In the genomic region with DNA sequence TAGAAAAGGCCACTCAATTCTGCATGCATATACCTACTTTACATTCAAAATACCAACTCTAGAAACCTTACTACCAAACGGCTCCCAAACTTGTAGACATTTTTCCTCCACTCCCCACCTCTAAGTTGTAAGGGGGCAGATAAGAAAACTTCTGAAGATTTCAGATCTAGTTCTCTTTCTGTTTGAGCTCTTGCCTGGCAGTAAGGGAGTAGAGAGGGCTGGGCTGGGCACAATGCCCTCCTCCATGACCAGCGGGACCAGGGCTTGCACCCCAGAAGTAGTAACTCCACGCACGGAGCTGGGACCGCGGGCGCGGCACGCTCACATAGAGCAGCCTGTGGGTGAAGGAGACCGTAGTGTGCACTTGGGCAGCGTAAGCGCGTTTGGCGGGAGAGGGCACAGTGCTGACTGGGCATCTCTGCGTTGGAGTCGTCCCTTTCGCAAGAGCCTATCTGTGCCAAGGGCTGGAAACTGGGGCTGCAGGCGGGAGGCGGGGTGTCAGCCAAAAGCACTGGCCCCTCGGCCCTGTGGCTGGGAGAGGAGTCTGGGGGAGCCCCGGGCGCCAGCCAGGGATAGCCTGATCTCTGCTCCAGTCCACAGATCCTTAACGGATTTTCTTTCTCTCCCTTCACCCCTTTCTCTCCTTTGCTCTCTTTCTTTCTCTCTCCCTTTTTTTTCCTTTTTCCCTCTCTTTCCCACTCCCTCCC, we compare ENCODE assay signal across 11 cellular contexts. TPM values are rescaled to one million over a fixed set of nuclear protein-coding genes. Genes with fewer than 3 reads are reported as not detected.
DNase-seq lines count a peak whose midpoint lies in the region; ATAC-seq, FAIRE-seq and TF ChIP-seq lines count a peak whose summit lies in the region.
"Had no signal": no experiment of that assay in that cellular context is flagged by ENCODE, and none has a peak within 500 bp of the region (broad histone marks: within the 10 kb centered on the region; RNA-seq: fewer than 3 reads in every experiment).

No MANE protein-coding gene starts in this region.

- H3K36me3 ChIP-seq in HUES64 (ENCODE audit: insufficient read depth, low read length): peaks cover 2% of the 10 kb centered on the region; the same call in 1 of the 2 replicates
- H3K36me3 ChIP-seq in kidney (ENCODE audit: control insufficient read depth in 1 of 2, insufficient read depth in 2 of 2, low read length in 2 of 2): no peaks in the 10 kb centered on the region

- H3K9me3 ChIP-seq in HUES64 (ENCODE audit: insufficient read depth, low read depth, low read length): peaks cover 14% of the 10 kb centered on the region
- peaks cover 0 to 5% of the 10 kb centered on the region in 2 donors for H3K9me3 ChIP-seq in kidney (ENCODE audit: control insufficient read depth in 1 of 2, low read length in 2 of 2)

- H3K36me3 Mint-ChIP-seq in chondrocyte (ENCODE audit: low read depth): no peaks in the 10 kb centered on the region

- WGBS in HUES64: under 1% methylated on average over 22 of the region's 23 CpGs

- H3K4me3 ChIP-seq in HUES64 (ENCODE audit: low read length) (peak overlapping the region; percentile 90), kidney (ENCODE audit: low read length in 2 of 2) (no peak overlapping the region)

- intact Hi-C loops in kidney (cut with DNase I): no loop called here

- H3K27ac ChIP-seq in HUES64 (ENCODE audit: low read depth, low read length): peak overlapping the region; percentile 61
- no peak overlapping the region for H3K27ac ChIP-seq in kidney (ENCODE audit: low read depth in 2 of 2, low read length in 2 of 2)

- no peak overlapping the region for H3K27ac Mint-ChIP-seq in chondrocyte (ENCODE audit: unreplicated experiment)

- peaks cover 31% of the 10 kb centered on the region for H3K27me3 ChIP-seq in HUES64 (ENCODE audit: insufficient read depth, low read length)

- H3K9ac ChIP-seq in HUES64 (ENCODE audit: low read depth, low read length) (peak overlapping the region; percentile 65), kidney (ENCODE audit: low read length in 2 of 2) (no peak overlapping the region)

- H3K4me3 Mint-ChIP-seq in chondrocyte (ENCODE audit: unreplicated experiment): no peak overlapping the region

- peaks cover 11% of the 10 kb centered on the region for H3K9me3 Mint-ChIP-seq in chondrocyte (ENCODE audit: low read depth)

- peaks cover 52% of the 10 kb centered on the region for H3K27me3 Mint-ChIP-seq in chondrocyte (ENCODE audit: low read depth)

- TF ChIP-seq CTCF in kidney (IDR thresholded peaks at IDR 0.05; ENCODE audit: borderline replicate concordance, extremely low read depth, insufficient read depth): no peak
- TF ChIP-seq CTCF in chondrocyte (IDR thresholded peaks at IDR 0.05): no peak
- TF ChIP-seq CTCF in GM20000 (IDR thresholded peaks at IDR 0.05; ENCODE audit: extremely low read depth, missing control alignments): no peak

- DNase-seq in AG20443 (ENCODE audit: low spot score) (peak; percentile 15), SK-N-DZ (ENCODE audit: low spot score) (peak; percentile 66), kidney (peak; percentile 63), chondrocyte (ENCODE audit: low spot score) (no peak), GM20000 (ENCODE audit: low spot score) (no peak)
- DNase-seq in stimulated activated CD4-positive, alpha-beta T cell treated with anti-CD3 and anti-CD28 coated beads, Interleukin-12 subunit alpha, Interleukin-12 subunit beta, amount 100 ng/mL, for 4 hours: no peak
- DNase-seq: activated CD4-positive, alpha-beta T cell treated with anti-CD3 and anti-CD28 coated beads, Interleukin-2, amount 50 U/mL, for 1 hour; naive thymus-derived CD8-positive, alpha-beta T cell had no signal

- ATAC-seq in GM21360 (IDR thresholded peaks at IDR 0.05; ENCODE audit: unreplicated experiment): no peak
- ATAC-seq: naive thymus-derived CD8-positive, alpha-beta T cell had no signal

- FAIRE-seq in kidney (lab: Jason Lieb, UNC): no peak
- FAIRE-seq: H54 had no signal

- H3K4me1 Mint-ChIP-seq in chondrocyte (ENCODE audit: low read depth): peaks cover 8% of the 10 kb centered on the region

- peaks cover 17% of the 10 kb centered on the region for H3K4me1 ChIP-seq in HUES64 (ENCODE audit: insufficient read depth, low read length)
- no peaks in the 10 kb centered on the region for H3K4me1 ChIP-seq in kidney (ENCODE audit: control insufficient read depth in 1 of 2, insufficient read depth in 1 of 2, low read depth in 1 of 2, low read length in 2 of 2)

RNA-seq across cellular contexts. Expression of gene PHACTR1, which starts 32.4 kb away (rescaled TPM):
- 7.7 TPM for polyA plus RNA-seq in HUES64 (2013, experiment 1 of 2)
- 10.0 TPM for polyA plus RNA-seq in HUES64 (2013, experiment 2 of 2)
- 1.00 and 5.3 TPM in 2 replicates for polyA plus RNA-seq in SK-N-DZ (2014; cell fraction: cytosol; rRNA removed)
- 0.53 and 4.2 TPM in 2 replicates for polyA plus RNA-seq in SK-N-DZ (2014; cell fraction: nucleus; rRNA removed)
- total RNA-seq in kidney: 33.6 TPM
- 3.3 TPM for polyA plus RNA-seq in kidney (ENCODE audit: insufficient read depth, low read depth, low replicate concordance)
- 2.1 to 3.7 TPM (median 2.5 TPM) in 3 replicates for total RNA-seq in chondrocyte

Comparison
In these comparisons a context has a peak if more than half of its experiments do, and no peak if none do; other contexts are left out.
1. DNase-seq: peak in AG20443 (single experiment), SK-N-DZ (single experiment) and kidney (single experiment); none in stimulated activated CD4-positive, alpha-beta T cell treated with anti-CD3 and anti-CD28 coated beads, Interleukin-12 subunit alpha, Interleukin-12 subunit beta, amount 100 ng/mL, for 4 hours (single experiment), chondrocyte (single experiment) and GM20000 (single experiment).